Comparison of ENCODE assay signal across 1 cellular context in genomic region chr18:62788891-62789290, GRCh38.
TF ChIP-seq lines count a peak whose summit lies in the region.

No MANE protein-coding gene starts in this region.

TF ChIP-seq in A549, 52 proteins besides CTCF, POLR2A, EP300 and RAD21:
- TF ChIP-seq HOXB13 (CRISPR knock-in tag; IDR thresholded peaks at IDR 0.05; ENCODE audit: low read depth) (no peak), NPAS2 (CRISPR knock-in tag; IDR thresholded peaks at IDR 0.05; ENCODE audit: borderline replicate concordance) (no peak)
